8 cellular contexts compared by ENCODE assay signal in the genomic region with DNA sequence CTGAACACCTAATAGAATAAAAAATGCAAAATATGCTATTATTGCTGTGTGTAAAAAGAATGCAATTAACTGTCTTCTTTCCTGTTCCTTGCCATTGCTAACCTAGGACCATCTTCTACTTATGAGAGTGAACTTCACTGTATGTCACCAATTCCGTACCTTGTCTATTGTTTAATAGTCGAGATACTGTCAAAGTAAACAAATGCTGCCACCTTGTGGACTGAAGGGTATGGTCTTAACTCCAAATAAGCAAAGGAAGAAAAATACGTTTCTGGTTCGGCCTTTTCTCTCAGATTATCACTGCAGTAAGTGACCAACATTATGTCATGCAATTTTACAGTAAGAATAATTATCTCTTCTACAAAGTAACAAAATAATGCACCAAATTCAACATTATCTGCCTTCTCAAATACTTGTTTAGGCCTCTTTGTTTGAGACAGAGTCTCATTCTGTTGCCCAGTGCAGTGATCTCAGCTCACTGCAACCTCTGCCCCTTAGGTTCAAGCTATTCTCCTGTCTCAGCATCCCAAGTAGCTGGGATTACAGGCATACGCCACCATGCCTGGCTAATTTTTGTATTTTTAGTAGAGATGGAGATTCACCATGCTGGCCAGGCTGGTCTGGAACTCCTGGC.
DNase-seq lines count a peak whose midpoint lies in the region; ATAC-seq and TF ChIP-seq lines count a peak whose summit lies in the region.

No MANE protein-coding gene starts in this region.

- H3K4me3 ChIP-seq in ovary, result no peak overlapping the region

- intact Hi-C loops in ovary (cut with DNase I), result no loop called here

- DNase-seq in activated T-cell treated with anti-CD3 and anti-CD28 coated beads, Interleukin-2, amount 50 U/mL, for 4 hours, result peak; percentile 10
- no peak for DNase-seq in activated T-cell treated with anti-CD3 and anti-CD28 coated beads, Interleukin-2, amount 50 U/mL, for 24 hours
- DNase-seq in NCI-H2196 (lab: John Stamatoyannopoulos, UW; ENCODE audit: unreplicated experiment) (peak; percentile 75), foreskin melanocyte (peak; percentile 43), ovary (peak in 1 of 5 donors; percentile 35)
- DNase-seq in activated CD4-positive, alpha-beta T cell treated with anti-CD3 and anti-CD28 coated beads for 4 hours, result peak; percentile 10 to 42

- H3K9me3 Mint-ChIP-seq in activated T-cell treated with anti-CD3 and anti-CD28 coated beads, Interleukin-2, amount 50 U/mL, for 4 hours, result peaks cover 15% of the 10 kb centered on the region
- peaks cover 21% of the 10 kb centered on the region for H3K9me3 Mint-ChIP-seq in activated T-cell treated with anti-CD3 and anti-CD28 coated beads, Interleukin-2, amount 50 U/mL, for 24 hours

- H3K27me3 Mint-ChIP-seq in activated T-cell treated with anti-CD3 and anti-CD28 coated beads, Interleukin-2, amount 50 U/mL, for 4 hours (ENCODE audit: low read depth), result no peaks in the 10 kb centered on the region
- no peaks in the 10 kb centered on the region for H3K27me3 Mint-ChIP-seq in activated T-cell treated with anti-CD3 and anti-CD28 coated beads, Interleukin-2, amount 50 U/mL, for 24 hours

- H3K27me3 ChIP-seq in ovary, result no peaks in the 10 kb centered on the region

- H3K4me1 Mint-ChIP-seq in activated T-cell treated with anti-CD3 and anti-CD28 coated beads, Interleukin-2, amount 50 U/mL, for 4 hours (ENCODE audit: low read depth), result peaks cover 9% of the 10 kb centered on the region
- H3K4me1 Mint-ChIP-seq in activated T-cell treated with anti-CD3 and anti-CD28 coated beads, Interleukin-2, amount 50 U/mL, for 24 hours (ENCODE audit: low read depth), result peaks cover 15% of the 10 kb centered on the region

- TF ChIP-seq CTCF in ovary (IDR thresholded peaks at IDR 0.05), result peak in 2 of 3 donors; percentile 8 to 35

- no peaks in the 10 kb centered on the region for H3K4me1 ChIP-seq in ovary (ENCODE audit: insufficient read depth)

- no peak overlapping the region for H3K27ac Mint-ChIP-seq in activated T-cell treated with anti-CD3 and anti-CD28 coated beads, Interleukin-2, amount 50 U/mL, for 24 hours

- H3K27ac ChIP-seq in ovary, result no peak overlapping the region

- peaks cover 43% of the 10 kb centered on the region for H3K36me3 Mint-ChIP-seq in activated T-cell treated with anti-CD3 and anti-CD28 coated beads, Interleukin-2, amount 50 U/mL, for 4 hours (ENCODE audit: insufficient read depth)
- peaks cover 83% of the 10 kb centered on the region for H3K36me3 Mint-ChIP-seq in activated T-cell treated with anti-CD3 and anti-CD28 coated beads, Interleukin-2, amount 50 U/mL, for 24 hours (ENCODE audit: low read depth)

- no peak for TF ChIP-seq EP300 in ovary (IDR thresholded peaks at IDR 0.05)

- H3K4me3 Mint-ChIP-seq in activated T-cell treated with anti-CD3 and anti-CD28 coated beads, Interleukin-2, amount 50 U/mL, for 4 hours, result no peak overlapping the region
- no peak overlapping the region for H3K4me3 Mint-ChIP-seq in activated T-cell treated with anti-CD3 and anti-CD28 coated beads, Interleukin-2, amount 50 U/mL, for 24 hours

- 33 to 36% (median 35%) methylated on average over 5 of the region's 5 CpGs for WGBS in ovary, 3 donors

- peak; percentile 46 to 51 for ATAC-seq in activated T-cell treated with anti-CD3 and anti-CD28 coated beads, Interleukin-2, amount 50 U/mL, for 4 hours
- ATAC-seq in HG02678 (IDR thresholded peaks at IDR 0.05; ENCODE audit: unreplicated experiment) (peak; percentile 77), GM19397 (IDR thresholded peaks at IDR 0.05; ENCODE audit: unreplicated experiment) (no peak)

- no peak for TF ChIP-seq POLR2A in ovary (IDR thresholded peaks at IDR 0.05)

- no peaks in the 10 kb centered on the region for H3K36me3 ChIP-seq in ovary

- H3K9me3 ChIP-seq in ovary, result no peaks in the 10 kb centered on the region
